ENCODE assay signal across 18 cellular contexts in the genomic region with DNA sequence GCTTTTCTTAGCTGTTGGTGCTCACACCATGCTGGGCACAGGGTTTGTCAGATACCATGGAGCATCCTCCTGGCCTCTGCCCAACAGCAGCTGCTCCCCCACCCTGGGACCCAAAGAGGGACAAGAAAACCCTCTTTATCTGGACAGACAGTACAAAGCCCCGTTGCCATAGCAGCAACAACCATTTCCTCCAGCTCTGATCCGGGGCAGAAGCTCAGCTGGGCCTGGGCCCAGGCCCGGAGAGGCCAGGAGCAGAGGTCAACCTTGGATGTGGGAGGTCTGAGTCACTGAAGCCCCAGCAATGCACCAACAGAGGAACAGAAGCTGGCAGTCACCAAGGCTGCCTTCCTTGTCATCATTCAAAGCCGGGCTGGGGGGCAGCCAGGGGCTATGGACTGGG.
DNase-seq lines count a peak whose midpoint lies in the region; ATAC-seq and TF ChIP-seq lines count a peak whose summit lies in the region.
"Had no signal": no experiment of that assay in that cellular context is flagged by ENCODE, and none has a peak within 500 bp of the region (broad histone marks: within the 10 kb centered on the region; RNA-seq: fewer than 3 reads in every experiment).

No MANE protein-coding gene starts in this region.

- no peak for TF ChIP-seq CTCF in right lobe of liver (IDR thresholded peaks at IDR 0.05)
- TF ChIP-seq CTCF in omental fat pad (IDR thresholded peaks at IDR 0.05), result no peak

- intact Hi-C loops in right lobe of liver (cut with DNase I), result no loop called here

- DNase-seq in RPMI7951 (ENCODE audit: low read depth) (peak; percentile 43), right lobe of liver (peak in 1 of 3 donors; percentile 41), smooth muscle cell of the brain vasculature (ENCODE audit: low read depth, low spot score) (peak; percentile 23), hippocampal formation (lab: John Stamatoyannopoulos, UW) (no peak), omental fat pad (ENCODE audit: low spot score) (no peak)
- no peak for DNase-seq in activated CD8-positive, alpha-beta memory T cell treated with anti-CD3 and anti-CD28 coated beads for 24 hours
- DNase-seq: colonic mucosa; glutamatergic neuron; kidney glomerular epithelial cell; naive thymus-derived CD4-positive, alpha-beta T cell; NCI-H2029; NCI-H510A treated with DMSO at 0.1 percent for 48 hours; SHP77 treated with DMSO at 0.1 percent for 48 hours; stimulated activated CD4-positive, alpha-beta T cell treated with anti-CD3 and anti-CD28 coated beads, Interleukin-2, amount 100 ng/mL, for 48 hours had no signal

- H3K36me3 ChIP-seq in right lobe of liver, result no peaks in the 10 kb centered on the region
- H3K36me3 ChIP-seq: colonic mucosa, suprapubic skin had no signal

- no peak overlapping the region for H3K27ac ChIP-seq in right lobe of liver
- H3K27ac ChIP-seq: colonic mucosa, epithelial cell of prostate, suprapubic skin had no signal

- ATAC-seq in esophagus mucosa, result peak; percentile 22
- ATAC-seq in right lobe of liver, result peak; percentile 53 to 87 (median 71)
- ATAC-seq in omental fat pad (ENCODE audit: low FRiP score), result no peak
- ATAC-seq: naive thymus-derived CD4-positive, alpha-beta T cell; WTC11 had no signal

- no peak for TF ChIP-seq POLR2A in right lobe of liver (IDR thresholded peaks at IDR 0.05)

- no peak overlapping the region for H3K4me3 ChIP-seq in right lobe of liver
- H3K4me3 ChIP-seq: colonic mucosa, suprapubic skin had no signal

- H3K9me3 ChIP-seq in right lobe of liver, result peaks cover 0 to 12% (median 0%) of the 10 kb centered on the region in 4 donors
- H3K9me3 ChIP-seq: colonic mucosa had no signal

- WGBS in right lobe of liver (ENCODE audit: insufficient coverage, low coverage, low lambda C conversion rate, missing lambda C conversion rate), result no CpG with 5 or more reads among the region's 4 CpGs

- H3K27me3 ChIP-seq in right lobe of liver, result no peaks in the 10 kb centered on the region
- H3K27me3 ChIP-seq: colonic mucosa had no signal

- no peaks in the 10 kb centered on the region for H3K4me1 ChIP-seq in right lobe of liver
- H3K4me1 ChIP-seq: colonic mucosa, suprapubic skin had no signal

Comparison
In these comparisons a context has a peak if more than half of its experiments do, and no peak if none do; other contexts are left out.
1. DNase-seq: peak in RPMI7951 (single experiment) and smooth muscle cell of the brain vasculature (single experiment); none in activated CD8-positive, alpha-beta memory T cell treated with anti-CD3 and anti-CD28 coated beads for 24 hours (single experiment), hippocampal formation (0 of 2) and omental fat pad (single experiment).